In the genomic region with DNA sequence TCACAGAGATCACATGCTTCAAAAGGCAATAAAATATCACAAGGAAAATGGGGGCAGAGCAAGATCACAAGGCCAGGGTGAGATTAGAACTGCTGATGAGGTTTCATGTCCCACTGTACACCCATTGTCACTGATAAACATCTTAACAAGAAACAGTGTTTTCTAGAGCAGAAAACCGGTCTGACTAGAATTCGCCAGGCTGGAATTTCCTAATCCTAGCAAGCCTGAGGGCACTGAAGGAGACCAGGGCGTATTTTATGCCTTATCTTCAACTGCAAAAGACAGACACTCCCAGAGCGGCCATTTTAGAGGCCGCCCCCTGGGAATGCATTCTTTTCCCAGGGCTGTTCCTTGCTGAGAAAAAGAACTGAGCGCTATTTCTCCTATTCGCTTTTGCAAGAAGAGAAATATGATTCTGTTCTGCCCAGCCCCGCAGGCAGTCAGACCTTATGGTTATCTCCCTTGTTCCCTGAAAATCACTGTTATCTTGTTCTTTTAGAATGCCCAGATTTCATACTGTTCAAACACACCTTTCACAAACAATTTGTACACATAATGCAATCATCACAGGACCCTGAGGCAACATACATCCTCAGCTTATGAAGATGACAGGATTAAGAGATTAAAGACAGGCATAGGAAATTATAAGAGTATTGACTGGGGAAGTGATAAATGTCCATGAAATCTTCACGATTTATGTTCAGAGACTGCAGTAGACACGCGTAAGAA, we compare ENCODE assay signal across 8 cellular contexts. TPM values are rescaled to one million over a fixed set of nuclear protein-coding genes. Genes with fewer than 3 reads are reported as not detected.
DNase-seq lines count a peak whose midpoint lies in the region; ATAC-seq and TF ChIP-seq lines count a peak whose summit lies in the region.
"Not testable (repeated sequence)": the region's sequence is repeated elsewhere in the genome, so short reads cannot be mapped to it uniquely, and the experiment has no call there.

No MANE protein-coding gene starts in this region.

- H2BK15ac ChIP-seq in mesendoderm (replicated peaks; ENCODE audit: low read depth), result not testable (repeated sequence)

- H3K18ac ChIP-seq in mesendoderm (ENCODE audit: low read length), result not testable (repeated sequence)

- H3K4me3 Mint-ChIP-seq in WTC11 (peak overlapping the region; percentile 48), endothelial cell (ENCODE audit: unreplicated experiment) (peak overlapping the region; percentile 58)

- TF ChIP-seq CTCF in WTC11 (IDR thresholded peaks at IDR 0.05); endothelial cell (IDR thresholded peaks at IDR 0.05; ENCODE audit: unreplicated experiment); smooth muscle cell (IDR thresholded peaks at IDR 0.05; ENCODE audit: borderline replicate concordance, insufficient read depth, poor library complexity, severe bottlenecking): not testable (repeated sequence)

- H3K9me3 ChIP-seq in HUES48 (ENCODE audit: control insufficient read depth, insufficient read depth, low read length); iPS-18a (ENCODE audit: control insufficient read depth, low read depth, low read length); smooth muscle cell (replicated peaks; ENCODE audit: low read depth): not testable (repeated sequence)

- H3K56ac ChIP-seq in mesendoderm (ENCODE audit: low read length), result not testable (repeated sequence)

- DNase-seq in DMS53 (lab: John Stamatoyannopoulos, UW), result peak; percentile 7
- peak; percentile 1 for DNase-seq in NCI-H510A treated with DMSO at 0.1 percent for 48 hours (lab: John Stamatoyannopoulos, UW)
- peak; percentile 26 for DNase-seq in WTC11 (ENCODE audit: low spot score)
- DNase-seq in endothelial cell (ENCODE audit: low spot score); smooth muscle cell (lab: John Stamatoyannopoulos, UW; ENCODE audit: unreplicated experiment): not testable (repeated sequence)
- peak; percentile 84 for DNase-seq in mesendoderm

- not testable (repeated sequence) for H3K79me1 ChIP-seq in mesendoderm (ENCODE audit: low read length)

- H3K4me1 Mint-ChIP-seq in WTC11, result peaks cover 27% of the 10 kb centered on the region
- not testable (repeated sequence) for H3K4me1 Mint-ChIP-seq in endothelial cell (ENCODE audit: unreplicated experiment)

- POLR2A ChIA-PET in WTC11 (lab: Charles Lee), result interaction anchor here (1.1 kb wide), 1 partner anchor 28 kb away, joined by 5 read pairs; a partner anchor contains a TSS

- not testable (repeated sequence) for H3K27me3 ChIP-seq in HUES48 (ENCODE audit: control insufficient read depth, insufficient read depth, low read length); iPS-18a (ENCODE audit: control insufficient read depth, insufficient read depth, low read length); mesendoderm (ENCODE audit: insufficient read depth, low read length, poor library complexity); smooth muscle cell (ENCODE audit: low read depth)

- not testable (repeated sequence) for ATAC-seq in WTC11

- not testable (repeated sequence) for H3K4me2 ChIP-seq in mesendoderm (ENCODE audit: low read length); smooth muscle cell

- H2AK5ac ChIP-seq in mesendoderm (ENCODE audit: low read length), result not testable (repeated sequence)

- peaks cover 93% of the 10 kb centered on the region for H3K36me3 Mint-ChIP-seq in WTC11
- H3K36me3 Mint-ChIP-seq in endothelial cell (ENCODE audit: low read depth, unreplicated experiment), result peaks cover 63% of the 10 kb centered on the region

- not testable (repeated sequence) for H2AFZ ChIP-seq in smooth muscle cell (ENCODE audit: low read depth)

- H3K27me3 Mint-ChIP-seq in WTC11 (ENCODE audit: low read depth); endothelial cell (ENCODE audit: unreplicated experiment): not testable (repeated sequence)

- H2BK120ac ChIP-seq in mesendoderm (ENCODE audit: low read depth, low read length), result not testable (repeated sequence)

- H3K27ac Mint-ChIP-seq in WTC11, result peak overlapping the region; percentile 91
- not testable (repeated sequence) for H3K27ac Mint-ChIP-seq in endothelial cell (ENCODE audit: unreplicated experiment)

- H3K4me1 ChIP-seq in HUES48 (ENCODE audit: control insufficient read depth, insufficient read depth, low read length), result peaks cover 18% of the 10 kb centered on the region
- H3K4me1 ChIP-seq in iPS-18a (ENCODE audit: control insufficient read depth, low read depth, low read length), result peaks cover 13% of the 10 kb centered on the region
- H3K4me1 ChIP-seq in mesendoderm (ENCODE audit: control insufficient read depth, low read depth, low read length); smooth muscle cell (ENCODE audit: low read depth): not testable (repeated sequence)

- H4K20me1 ChIP-seq in smooth muscle cell (ENCODE audit: low read depth), result peaks cover 12% of the 10 kb centered on the region

- WGBS in mesendoderm (ENCODE audit: extremely low coverage, insufficient coverage, low lambda C conversion rate), result no CpG with 5 or more reads among the region's 11 CpGs
- WGBS in smooth muscle cell (ENCODE audit: low lambda C conversion rate), result 64% methylated on average over 11 of the region's 11 CpGs

- H4K8ac ChIP-seq in mesendoderm (ENCODE audit: low read depth, low read length), result not testable (repeated sequence)

- CTCF ChIA-PET in WTC11 (lab: Charles Lee), result interaction anchor here (1.5 kb wide), 1 partner anchor 311 kb away, joined by 5 read pairs; no protein-coding TSS in a partner anchor

- H3K4me3 ChIP-seq in HUES48 (ENCODE audit: low read depth, low read length), result 0 out of 2 replicates have a peak overlapping the region, but pooled peaks have one; percentile 13
- H3K4me3 ChIP-seq in iPS-18a (ENCODE audit: low read length); mesendoderm (ENCODE audit: low read length); smooth muscle cell: not testable (repeated sequence)

- H3K4ac ChIP-seq in mesendoderm (ENCODE audit: low read depth, low read length), result not testable (repeated sequence)

- not testable (repeated sequence) for H3F3A ChIP-seq in smooth muscle cell (ENCODE audit: low read depth)

- not testable (repeated sequence) for H2BK5ac ChIP-seq in mesendoderm (ENCODE audit: low read length)

- peak overlapping the region; percentile 89 for H3K27ac ChIP-seq in HUES48 (ENCODE audit: low read depth, low read length)
- peak overlapping the region; percentile 66 for H3K27ac ChIP-seq in iPS-18a (ENCODE audit: low read length)
- not testable (repeated sequence) for H3K27ac ChIP-seq in mesendoderm (ENCODE audit: low read depth, low read length)
- peak overlapping the region; percentile 57 for H3K27ac ChIP-seq in smooth muscle cell (ENCODE audit: low read depth)

- peaks cover 34% of the 10 kb centered on the region for H3K9me3 Mint-ChIP-seq in WTC11
- not testable (repeated sequence) for H3K9me3 Mint-ChIP-seq in endothelial cell (ENCODE audit: unreplicated experiment)

- H3K23ac ChIP-seq in mesendoderm (ENCODE audit: low read length), result not testable (repeated sequence)

- H4K5ac ChIP-seq in mesendoderm (ENCODE audit: low read length), result not testable (repeated sequence)

- H3K36me3 ChIP-seq in HUES48 (ENCODE audit: control insufficient read depth, insufficient read depth, low read length) (peaks cover 47% of the 10 kb centered on the region), iPS-18a (ENCODE audit: control insufficient read depth, low read depth, low read length) (peaks cover 30% of the 10 kb centered on the region), smooth muscle cell (ENCODE audit: low read depth) (peaks cover 20% of the 10 kb centered on the region)
- not testable (repeated sequence) for H3K36me3 ChIP-seq in mesendoderm (ENCODE audit: control insufficient read depth, insufficient read depth, low read length)

- H3K79me2 ChIP-seq in mesendoderm (ENCODE audit: control insufficient read depth, insufficient read depth, low read length), result not testable (repeated sequence)
- H3K79me2 ChIP-seq in smooth muscle cell (ENCODE audit: low read depth), result peaks cover 28% of the 10 kb centered on the region

- H3K9ac ChIP-seq in HUES48 (ENCODE audit: low read depth, low read length); iPS-18a (ENCODE audit: low read length); mesendoderm (ENCODE audit: low read length); smooth muscle cell (ENCODE audit: low read depth): not testable (repeated sequence)

RNA-seq across cellular contexts. Expression of a gene that starts 28.1 kb away (rescaled TPM):
- total RNA-seq in WTC11 (2021), result 2.6 to 2.9 TPM (median 2.8 TPM) in 3 replicates
- total RNA-seq in endothelial cell (ENCODE audit: unreplicated experiment), result 3.1 TPM
- 1.8 TPM for polyA plus RNA-seq in mesendoderm (2013, experiment 1 of 2)
- polyA plus RNA-seq in mesendoderm (2013, experiment 2 of 2), result 1.9 TPM
- total RNA-seq in smooth muscle cell, result 5.2 and 8.1 TPM in 2 replicates
- polyA plus RNA-seq in smooth muscle cell, result 1.6 and 1.8 TPM in 2 replicates

RNA-seq across cellular contexts. Expression of a gene that starts 59.9 kb away (rescaled TPM):
- total RNA-seq in WTC11 (2021) (83.9 to 141 TPM (median 128 TPM) in 3 replicates), endothelial cell (ENCODE audit: unreplicated experiment) (22.5 TPM), smooth muscle cell (108 and 117 TPM in 2 replicates)
- polyA plus RNA-seq in mesendoderm (2013, experiment 1 of 2), result 24.1 TPM
- 24.0 TPM for polyA plus RNA-seq in mesendoderm (2013, experiment 2 of 2)
- polyA plus RNA-seq in smooth muscle cell, result 209 and 219 TPM in 2 replicates
